In the genomic region with DNA sequence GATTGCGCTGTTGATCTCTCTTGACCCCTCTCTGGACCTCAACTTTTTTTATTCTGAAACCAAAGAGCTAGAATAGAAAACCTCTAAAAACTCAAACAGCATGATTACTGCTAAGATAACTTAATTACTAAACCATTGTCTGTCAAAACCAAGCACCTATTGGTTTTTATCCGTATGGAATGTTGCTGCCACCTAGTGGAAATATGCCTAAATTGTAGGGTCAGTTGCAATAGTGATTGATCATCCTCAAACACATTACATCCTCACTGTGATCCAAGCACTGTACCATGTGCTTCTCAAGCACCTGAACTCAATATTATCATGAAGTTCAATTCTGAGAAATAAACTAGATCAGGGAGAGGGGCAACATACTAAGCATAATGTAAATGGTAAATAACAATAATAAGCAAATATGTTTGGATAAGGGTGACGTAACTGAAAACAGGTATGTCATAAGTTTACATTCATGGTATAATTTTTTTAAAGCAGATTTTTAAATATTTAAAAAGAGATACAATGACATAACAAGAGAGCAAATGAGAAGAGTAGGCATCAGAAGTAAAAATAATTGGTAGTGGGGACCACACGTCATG, we compare ENCODE assay signal across 2 cellular contexts.
TF ChIP-seq lines count a peak whose summit lies in the region.

No MANE protein-coding gene starts in this region.

TF ChIP-seq in A549, 52 proteins besides CTCF, POLR2A, EP300 and RAD21 (continued from another document):
- TF ChIP-seq MYC (IDR thresholded peaks at IDR 0.05; ENCODE audit: borderline replicate concordance, low read length) (no peak), SMC3 (IDR thresholded peaks at IDR 0.05) (peak; percentile 41)

TF ChIP-seq in HEK293, 187 proteins besides CTCF, POLR2A, EP300 and RAD21 (continued from another document):
- TF ChIP-seq HIC1 (tag by site-specific recombination; IDR thresholded peaks at IDR 0.05) (no peak), INSM2 (tag by site-specific recombination; IDR thresholded peaks at IDR 0.05) (no peak), SALL2 (tag by site-specific recombination; IDR thresholded peaks at IDR 0.05; ENCODE audit: borderline replicate concordance) (no peak)
